8 cellular contexts compared by ENCODE assay signal in the genomic region with DNA sequence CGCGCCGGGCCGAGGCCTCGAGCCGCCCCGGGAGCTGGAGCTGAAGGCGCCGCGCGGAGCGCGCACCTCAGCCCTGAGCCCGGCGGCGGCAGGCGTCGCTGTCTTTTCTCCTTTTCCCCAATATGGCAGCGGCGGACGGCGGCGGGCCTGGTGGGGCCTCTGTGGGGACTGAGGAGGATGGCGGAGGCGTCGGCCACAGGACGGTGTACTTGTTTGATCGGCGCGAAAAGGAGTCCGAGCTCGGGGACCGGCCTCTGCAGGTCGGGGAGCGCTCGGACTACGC. TPM values are rescaled to one million over a fixed set of nuclear protein-coding genes. Genes with fewer than 3 reads are reported as not detected.
DNase-seq lines count a peak whose midpoint lies in the region; ATAC-seq lines count a peak whose summit lies in the region.

No MANE protein-coding gene starts in this region.

- peaks cover 29% of the 10 kb centered on the region for H3K36me3 Mint-ChIP-seq in T-helper 2 cell treated with Interferon-gamma antibody and Interleukin-4, amounts not matched to agents 5 μg/mL and 100 μg/mL, for 36 hours (ENCODE audit: low read depth)
- peaks cover 9% of the 10 kb centered on the region for H3K36me3 Mint-ChIP-seq in activated naive CD4-positive, alpha-beta T cell treated with anti-CD3 and anti-CD28 coated beads, Interleukin-2, amount 50 U/mL, for 24 hours
- H3K36me3 Mint-ChIP-seq in immature natural killer cell, result peaks cover 2 to 4% (median 2%) of the 10 kb centered on the region in 3 donors

- no peaks in the 10 kb centered on the region for H3K36me3 ChIP-seq in stomach smooth muscle (ENCODE audit: control insufficient read depth in 2 of 2, insufficient read depth in 2 of 2, low read length in 2 of 2)

- H3K9me3 ChIP-seq in stomach smooth muscle (ENCODE audit: control insufficient read depth in 2 of 2, low read length in 2 of 2), result no peaks in the 10 kb centered on the region

- no peaks in the 10 kb centered on the region for H3K9me3 Mint-ChIP-seq in T-helper 2 cell treated with Interferon-gamma antibody and Interleukin-4, amounts not matched to agents 5 μg/mL and 100 μg/mL, for 36 hours
- H3K9me3 Mint-ChIP-seq in activated naive CD4-positive, alpha-beta T cell treated with anti-CD3 and anti-CD28 coated beads, Interleukin-2, amount 50 U/mL, for 24 hours, result no peaks in the 10 kb centered on the region
- H3K9me3 Mint-ChIP-seq in immature natural killer cell, result no peaks in the 10 kb centered on the region

- DNase-seq in T-helper 2 cell treated with Interferon-gamma antibody and Interleukin-4, amounts not matched to agents 5 μg/mL and 100 μg/mL, for 36 hours (ENCODE audit: low spot score), result no peak
- DNase-seq in T-helper 2 cell (no peak), immature natural killer cell (no peak), mesenteric fat pad (ENCODE audit: low spot score) (no peak), NCI-H524 treated with DMSO at 0.1 percent for 48 hours (lab: John Stamatoyannopoulos, UW) (no peak)

- peaks cover 11% of the 10 kb centered on the region for H3K4me1 ChIP-seq in stomach smooth muscle (ENCODE audit: control insufficient read depth, insufficient read depth, low read length)

- no peaks in the 10 kb centered on the region for H3K27me3 ChIP-seq in stomach smooth muscle (ENCODE audit: control insufficient read depth in 1 of 2, insufficient read depth in 2 of 2, low read length in 2 of 2)

- H3K27ac ChIP-seq in stomach smooth muscle (ENCODE audit: low read length), result peak overlapping the region; percentile 93

- ATAC-seq in HG03175 (IDR thresholded peaks at IDR 0.05; ENCODE audit: unreplicated experiment), result peak; percentile 35

- H3K9ac ChIP-seq in stomach smooth muscle (ENCODE audit: low read length in 2 of 2), result peak overlapping the region; percentile 85 to 89

- H3K4me3 Mint-ChIP-seq in T-helper 2 cell treated with Interferon-gamma antibody and Interleukin-4, amounts not matched to agents 5 μg/mL and 100 μg/mL, for 36 hours, result peak overlapping the region; percentile 96
- H3K4me3 Mint-ChIP-seq in activated naive CD4-positive, alpha-beta T cell treated with anti-CD3 and anti-CD28 coated beads, Interleukin-2, amount 50 U/mL, for 24 hours, result peak overlapping the region; percentile 95
- H3K4me3 Mint-ChIP-seq in immature natural killer cell, result peak overlapping the region; percentile 87 to 97 (median 93)

- H3K27ac Mint-ChIP-seq in T-helper 2 cell treated with Interferon-gamma antibody and Interleukin-4, amounts not matched to agents 5 μg/mL and 100 μg/mL, for 36 hours, result peak overlapping the region; percentile 98
- peak overlapping the region; percentile 91 for H3K27ac Mint-ChIP-seq in activated naive CD4-positive, alpha-beta T cell treated with anti-CD3 and anti-CD28 coated beads, Interleukin-2, amount 50 U/mL, for 24 hours
- peak overlapping the region; percentile 88 to 98 (median 96) for H3K27ac Mint-ChIP-seq in immature natural killer cell

- no peaks in the 10 kb centered on the region for H3K27me3 Mint-ChIP-seq in T-helper 2 cell treated with Interferon-gamma antibody and Interleukin-4, amounts not matched to agents 5 μg/mL and 100 μg/mL, for 36 hours (ENCODE audit: low read depth)
- H3K27me3 Mint-ChIP-seq in activated naive CD4-positive, alpha-beta T cell treated with anti-CD3 and anti-CD28 coated beads, Interleukin-2, amount 50 U/mL, for 24 hours, result no peaks in the 10 kb centered on the region
- peaks cover 8 to 19% (median 15%) of the 10 kb centered on the region in 3 donors for H3K27me3 Mint-ChIP-seq in immature natural killer cell (ENCODE audit: low read depth in 3 of 3)

- peaks cover 38% of the 10 kb centered on the region for H3K4me1 Mint-ChIP-seq in T-helper 2 cell treated with Interferon-gamma antibody and Interleukin-4, amounts not matched to agents 5 μg/mL and 100 μg/mL, for 36 hours (ENCODE audit: low read depth)
- H3K4me1 Mint-ChIP-seq in activated naive CD4-positive, alpha-beta T cell treated with anti-CD3 and anti-CD28 coated beads, Interleukin-2, amount 50 U/mL, for 24 hours, result peaks cover 49% of the 10 kb centered on the region
- H3K4me1 Mint-ChIP-seq in immature natural killer cell, result peaks cover 41 to 52% of the 10 kb centered on the region in 2 donors

- H3K4me3 ChIP-seq in stomach smooth muscle (ENCODE audit: low read length in 2 of 2), result peak overlapping the region; percentile 84 to 93

RNA-seq across cellular contexts. Expression of gene SMCHD1, which starts 0.4 kb away (rescaled TPM):
- 10 to 100 TPM; 13.9 to 31.0 (median 17.8) TPM for polyA plus RNA-seq in immature natural killer cell
- 52.3 TPM for total RNA-seq in mesenteric fat pad
